25 cellular contexts compared by ENCODE assay signal in genomic region chr18:69617888-69618287, GRCh38.
DNase-seq lines count a peak whose midpoint lies in the region; ATAC-seq and TF ChIP-seq lines count a peak whose summit lies in the region.
"Had no signal": no experiment of that assay in that cellular context is flagged by ENCODE, and none has a peak within 500 bp of the region (broad histone marks: within the 10 kb centered on the region; RNA-seq: fewer than 3 reads in every experiment).

No MANE protein-coding gene starts in this region.

- CTCF ChIA-PET in AG04449 (lab: Yijun Ruan, JAX), result interaction anchor here (0.9 kb wide), 1 partner anchor 469 kb away, joined by 3 read pairs; no protein-coding TSS in a partner anchor

- H4K20me1 ChIP-seq in GM23248 (ENCODE audit: insufficient read depth), result no peaks in the 10 kb centered on the region

- TF ChIP-seq CTCF in AG04449 (IDR thresholded peaks at IDR 0.05; ENCODE audit: insufficient read depth, low read length, missing control alignments) (no peak), astrocyte of the cerebellum (IDR thresholded peaks at IDR 0.05; ENCODE audit: low read depth, low read length, missing control alignments) (no peak), fibroblast of the aortic adventitia (IDR thresholded peaks at IDR 0.05; ENCODE audit: insufficient read depth, low read length) (no peak)

- H3K4me2 ChIP-seq in GM23248 (ENCODE audit: unreplicated experiment), result no peak overlapping the region
- H3K4me2 ChIP-seq: hepatocyte had no signal

- in situ Hi-C loops in GM23248 (cut with MboI) (no loop called here), astrocyte of the cerebellum (cut with HindIII; ENCODE audit: low sequenced_read_pairs) (no loop called here)

- no peak overlapping the region for H3K9ac ChIP-seq in GM23248

- no peak overlapping the region for H3K27ac ChIP-seq in GM23248
- H3K27ac ChIP-seq: 22Rv1, foreskin keratinocyte, hepatocyte, stomach, upper lobe of right lung had no signal

- POLR2A ChIA-PET in AG04449 (lab: Yijun Ruan, JAX), result no interaction called here

- H3K4me3 ChIP-seq in AG04449 (ENCODE audit: low read depth, low read length) (no peak overlapping the region), GM23248 (no peak overlapping the region), astrocyte of the cerebellum (ENCODE audit: low read depth, low read length) (no peak overlapping the region), fibroblast of the aortic adventitia (ENCODE audit: low read depth, low read length) (no peak overlapping the region)
- H3K4me3 ChIP-seq: hepatocyte, lung, stomach, upper lobe of right lung had no signal

- H3K27me3 ChIP-seq in GM23248 (replicated peaks; ENCODE audit: insufficient read depth), result no peaks in the 10 kb centered on the region
- H3K27me3 ChIP-seq: foreskin keratinocyte, hepatocyte, stomach, upper lobe of right lung had no signal

- peak; percentile 14 for DNase-seq in AG04449 (ENCODE audit: low read depth, low spot score)
- DNase-seq in GM23248, result peak; percentile 73
- DNase-seq in astrocyte of the cerebellum (ENCODE audit: low read depth), result peak; percentile 61
- DNase-seq in fibroblast of the aortic adventitia (ENCODE audit: low read depth), result peak; percentile 49
- no peak for DNase-seq in AML-193 (lab: John Stamatoyannopoulos, UW)
- DNase-seq in T-helper 9 cell, result no peak
- no peak for DNase-seq in inferior parietal cortex (ENCODE audit: extremely low spot score)
- DNase-seq: activated CD4-positive, alpha-beta T cell treated with anti-CD3 and anti-CD28 coated beads for 1 hour; activated naive CD4-positive, alpha-beta T cell treated with Interleukin-2 at 50 U/mL for 16 hours; activated T-cell treated with anti-CD3 and anti-CD28 coated beads, Interleukin-2, amount 50 U/mL, for 24 hours; anterior cingulate cortex; CD4-positive, CD25-positive, alpha-beta regulatory T cell; endodermal cell; foreskin keratinocyte; H9; NCI-H1105; NCI-H524; nucleus accumbens; retina; stomach; upper lobe of right lung had no signal

- H3K9me2 ChIP-seq in GM23248 (ENCODE audit: insufficient read depth), result no peaks in the 10 kb centered on the region

- no peak overlapping the region for H2AFZ ChIP-seq in GM23248
- H2AFZ ChIP-seq: hepatocyte had no signal

- no peaks in the 10 kb centered on the region for H3K4me1 ChIP-seq in GM23248 (ENCODE audit: insufficient read depth)
- H3K4me1 ChIP-seq: foreskin keratinocyte, stomach, upper lobe of right lung had no signal

- no peaks in the 10 kb centered on the region for H3K36me3 ChIP-seq in GM23248 (ENCODE audit: low read depth)
- H3K36me3 ChIP-seq: stomach, upper lobe of right lung had no signal

- no peaks in the 10 kb centered on the region for H3K79me2 ChIP-seq in GM23248 (ENCODE audit: insufficient read depth)
- H3K79me2 ChIP-seq: hepatocyte had no signal

- ATAC-seq in HG03342 (IDR thresholded peaks at IDR 0.05; ENCODE audit: unreplicated experiment), result no peak
- ATAC-seq: foreskin keratinocyte, upper lobe of right lung had no signal

- WGBS in GM23248 (ENCODE audit: low coverage in 1 of 2, low lambda C conversion rate in 2 of 2, missing lambda C conversion rate in 2 of 2), 2 experiments, result 81 to 88% methylated on average over 4 of the region's 4 CpGs

- H3F3A ChIP-seq in GM23248 (ENCODE audit: insufficient read depth), result no peaks in the 10 kb centered on the region

- no peaks in the 10 kb centered on the region for H3K9me3 ChIP-seq in GM23248 (ENCODE audit: low read depth)
- H3K9me3 ChIP-seq: stomach, upper lobe of right lung had no signal

Comparison
In these comparisons a context has a peak if more than half of its experiments do, and no peak if none do; other contexts are left out.
1. DNase-seq: peak in AG04449 (single experiment), GM23248 (single experiment), astrocyte of the cerebellum (single experiment) and fibroblast of the aortic adventitia (single experiment); none in AML-193 (0 of 2), T-helper 9 cell (single experiment) and inferior parietal cortex (single experiment).